Comparison of ENCODE assay signal across 1 cellular context in the genomic region with DNA sequence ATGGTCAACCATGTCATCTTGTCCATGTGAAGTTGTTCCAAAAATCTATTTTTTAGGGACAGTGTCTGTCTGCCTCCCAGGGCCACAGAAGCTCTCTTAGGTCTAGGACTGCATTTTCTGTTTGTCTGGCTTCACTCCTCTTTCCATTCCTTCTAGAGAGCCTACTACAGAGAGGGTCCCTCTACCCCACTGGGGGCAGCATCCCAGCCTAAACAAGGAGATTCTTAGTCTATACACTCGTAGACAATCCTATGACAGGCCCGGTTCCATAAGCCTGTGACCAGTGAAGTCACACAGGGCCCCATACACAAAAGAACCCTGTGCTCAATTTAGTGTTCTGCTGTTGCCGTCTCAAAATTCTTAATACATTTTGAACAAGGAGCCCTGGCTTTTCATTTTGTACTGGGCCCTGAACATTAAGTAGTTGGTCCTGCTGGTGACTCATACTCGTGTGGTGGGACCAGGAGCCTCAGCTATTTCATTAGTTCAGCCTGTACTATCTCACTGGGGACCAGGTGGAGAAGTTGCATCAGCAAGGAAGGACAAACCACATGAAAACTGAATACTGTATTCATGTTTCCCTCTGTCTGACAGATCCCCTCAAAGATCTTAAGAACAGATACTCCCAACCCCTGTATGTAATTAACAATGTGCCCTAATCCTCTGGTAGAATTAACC.
TF ChIP-seq lines count a peak whose summit lies in the region.

No MANE protein-coding gene starts in this region.

TF ChIP-seq in K562, 482 proteins besides CTCF, POLR2A, EP300 and RAD21 (continued from another document and continues in another):
- TF ChIP-seq, protein P1, sequence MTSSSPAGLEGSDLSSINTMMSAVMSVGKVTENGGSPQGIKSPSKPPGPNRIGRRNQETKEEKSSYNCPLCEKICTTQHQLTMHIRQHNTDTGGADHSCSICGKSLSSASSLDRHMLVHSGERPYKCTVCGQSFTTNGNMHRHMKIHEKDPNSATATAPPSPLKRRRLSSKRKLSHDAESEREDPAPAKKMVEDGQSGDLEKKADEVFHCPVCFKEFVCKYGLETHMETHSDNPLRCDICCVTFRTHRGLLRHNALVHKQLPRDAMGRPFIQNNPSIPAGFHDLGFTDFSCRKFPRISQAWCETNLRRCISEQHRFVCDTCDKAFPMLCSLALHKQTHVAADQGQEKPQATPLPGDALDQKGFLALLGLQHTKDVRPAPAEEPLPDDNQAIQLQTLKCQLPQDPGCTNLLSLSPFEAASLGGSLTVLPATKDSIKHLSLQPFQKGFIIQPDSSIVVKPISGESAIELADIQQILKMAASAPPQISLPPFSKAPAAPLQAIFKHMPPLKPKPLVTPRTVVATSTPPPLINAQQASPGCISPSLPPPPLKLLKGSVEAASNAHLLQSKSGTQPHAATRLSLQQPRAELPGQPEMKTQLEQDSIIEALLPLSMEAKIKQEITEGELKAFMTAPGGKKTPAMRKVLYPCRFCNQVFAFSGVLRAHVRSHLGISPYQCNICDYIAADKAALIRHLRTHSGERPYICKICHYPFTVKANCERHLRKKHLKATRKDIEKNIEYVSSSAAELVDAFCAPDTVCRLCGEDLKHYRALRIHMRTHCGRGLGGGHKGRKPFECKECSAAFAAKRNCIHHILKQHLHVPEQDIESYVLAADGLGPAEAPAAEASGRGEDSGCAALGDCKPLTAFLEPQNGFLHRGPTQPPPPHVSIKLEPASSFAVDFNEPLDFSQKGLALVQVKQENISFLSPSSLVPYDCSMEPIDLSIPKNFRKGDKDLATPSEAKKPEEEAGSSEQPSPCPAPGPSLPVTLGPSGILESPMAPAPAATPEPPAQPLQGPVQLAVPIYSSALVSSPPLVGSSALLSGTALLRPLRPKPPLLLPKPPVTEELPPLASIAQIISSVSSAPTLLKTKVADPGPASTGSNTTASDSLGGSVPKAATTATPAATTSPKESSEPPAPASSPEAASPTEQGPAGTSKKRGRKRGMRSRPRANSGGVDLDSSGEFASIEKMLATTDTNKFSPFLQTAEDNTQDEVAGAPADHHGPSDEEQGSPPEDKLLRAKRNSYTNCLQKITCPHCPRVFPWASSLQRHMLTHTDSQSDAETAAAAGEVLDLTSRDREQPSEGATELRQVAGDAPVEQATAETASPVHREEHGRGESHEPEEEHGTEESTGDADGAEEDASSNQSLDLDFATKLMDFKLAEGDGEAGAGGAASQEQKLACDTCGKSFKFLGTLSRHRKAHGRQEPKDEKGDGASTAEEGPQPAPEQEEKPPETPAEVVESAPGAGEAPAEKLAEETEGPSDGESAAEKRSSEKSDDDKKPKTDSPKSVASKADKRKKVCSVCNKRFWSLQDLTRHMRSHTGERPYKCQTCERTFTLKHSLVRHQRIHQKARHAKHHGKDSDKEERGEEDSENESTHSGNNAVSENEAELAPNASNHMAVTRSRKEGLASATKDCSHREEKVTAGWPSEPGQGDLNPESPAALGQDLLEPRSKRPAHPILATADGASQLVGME (CRISPR knock-in tag; IDR thresholded peaks at IDR 0.05) = peak; percentile 28; the same call in 1 of the 2 replicates
- no peak for TF ChIP-seq HMG20A (CRISPR knock-in tag; conservative IDR thresholded peaks at IDR 0.05)
- TF ChIP-seq MECOM (CRISPR knock-in tag; IDR thresholded peaks at IDR 0.05) = no peak
- TF ChIP-seq CHD1 (IDR thresholded peaks at IDR 0.05; ENCODE audit: low read length) = no peak
- no peak for TF ChIP-seq ID3 (CRISPR knock-in tag; IDR thresholded peaks at IDR 0.05)
- TF ChIP-seq ID3 (tag; IDR thresholded peaks at IDR 0.05) = no peak
- no peak for TF ChIP-seq ZNF551 (CRISPR knock-in tag; IDR thresholded peaks at IDR 0.05)
- TF ChIP-seq SP1 (CRISPR knock-in tag; IDR thresholded peaks at IDR 0.05) = no peak
- TF ChIP-seq FIP1L1 (IDR thresholded peaks at IDR 0.05; ENCODE audit: low read depth, low read length, poor library complexity, severe bottlenecking) = no peak
- TF ChIP-seq MED1 (CRISPR knock-in tag; IDR thresholded peaks at IDR 0.05; ENCODE audit: borderline replicate concordance) = no peak
- TF ChIP-seq DACH1 (IDR thresholded peaks at IDR 0.05; ENCODE audit: partially characterized antibody) = no peak
- TF ChIP-seq SMARCC2 (IDR thresholded peaks at IDR 0.05; ENCODE audit: low read depth) = no peak
- TF ChIP-seq ATF4 (CRISPR knock-in tag; IDR thresholded peaks at IDR 0.05) = peak; percentile 82
- no peak for TF ChIP-seq HBP1 (CRISPR knock-in tag; IDR thresholded peaks at IDR 0.05)
- TF ChIP-seq, protein P2, sequence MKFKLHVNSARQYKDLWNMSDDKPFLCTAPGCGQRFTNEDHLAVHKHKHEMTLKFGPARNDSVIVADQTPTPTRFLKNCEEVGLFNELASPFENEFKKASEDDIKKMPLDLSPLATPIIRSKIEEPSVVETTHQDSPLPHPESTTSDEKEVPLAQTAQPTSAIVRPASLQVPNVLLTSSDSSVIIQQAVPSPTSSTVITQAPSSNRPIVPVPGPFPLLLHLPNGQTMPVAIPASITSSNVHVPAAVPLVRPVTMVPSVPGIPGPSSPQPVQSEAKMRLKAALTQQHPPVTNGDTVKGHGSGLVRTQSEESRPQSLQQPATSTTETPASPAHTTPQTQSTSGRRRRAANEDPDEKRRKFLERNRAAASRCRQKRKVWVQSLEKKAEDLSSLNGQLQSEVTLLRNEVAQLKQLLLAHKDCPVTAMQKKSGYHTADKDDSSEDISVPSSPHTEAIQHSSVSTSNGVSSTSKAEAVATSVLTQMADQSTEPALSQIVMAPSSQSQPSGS (CRISPR knock-in tag; IDR thresholded peaks at IDR 0.05) = no peak
- TF ChIP-seq MBD2 (IDR thresholded peaks at IDR 0.05; ENCODE audit: borderline replicate concordance, low read depth) = no peak
- TF ChIP-seq SRF (CRISPR knock-in tag; IDR thresholded peaks at IDR 0.05) = 0 out of 4 replicates have a peak, but pooled peaks of 1 of the 2 experiments have one; percentile 10
- no peak for TF ChIP-seq RNF219 (CRISPR knock-in tag; IDR thresholded peaks at IDR 0.05)
- TF ChIP-seq ZNF507 (tag; conservative IDR thresholded peaks at IDR 0.05) = no peak
- no peak for TF ChIP-seq U2AF2 (optimal IDR thresholded peaks at IDR 0.05; ENCODE audit: low read depth, low read length)
- TF ChIP-seq STAG1 (CRISPR knock-in tag; IDR thresholded peaks at IDR 0.05; ENCODE audit: borderline replicate concordance) = no peak
- TF ChIP-seq, protein P3, sequence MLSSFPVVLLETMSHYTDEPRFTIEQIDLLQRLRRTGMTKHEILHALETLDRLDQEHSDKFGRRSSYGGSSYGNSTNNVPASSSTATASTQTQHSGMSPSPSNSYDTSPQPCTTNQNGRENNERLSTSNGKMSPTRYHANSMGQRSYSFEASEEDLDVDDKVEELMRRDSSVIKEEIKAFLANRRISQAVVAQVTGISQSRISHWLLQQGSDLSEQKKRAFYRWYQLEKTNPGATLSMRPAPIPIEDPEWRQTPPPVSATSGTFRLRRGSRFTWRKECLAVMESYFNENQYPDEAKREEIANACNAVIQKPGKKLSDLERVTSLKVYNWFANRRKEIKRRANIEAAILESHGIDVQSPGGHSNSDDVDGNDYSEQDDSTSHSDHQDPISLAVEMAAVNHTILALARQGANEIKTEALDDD (IDR thresholded peaks at IDR 0.05) = no peak
- no peak for TF ChIP-seq ZSCAN32 (CRISPR knock-in tag; IDR thresholded peaks at IDR 0.05)
- no peak for TF ChIP-seq PHB2 (IDR thresholded peaks at IDR 0.05; ENCODE audit: low read depth)
- no peak for TF ChIP-seq ZNF431 (CRISPR knock-in tag; IDR thresholded peaks at IDR 0.05)
- peak; percentile 23; the same call in 1 of the 2 replicates for TF ChIP-seq L3MBTL2 (IDR thresholded peaks at IDR 0.05)
- no peak for TF ChIP-seq BCOR (IDR thresholded peaks at IDR 0.05)
- no peak for TF ChIP-seq MCM2 (IDR thresholded peaks at IDR 0.05; ENCODE audit: low read depth)
- TF ChIP-seq TEAD4 (IDR thresholded peaks at IDR 0.05; ENCODE audit: low read length) = no peak
- no peak for TF ChIP-seq TEAD4 (CRISPR knock-in tag; IDR thresholded peaks at IDR 0.05; ENCODE audit: borderline replicate concordance)
- TF ChIP-seq ZNF707 (CRISPR knock-in tag; conservative IDR thresholded peaks at IDR 0.05) = no peak
- peak; percentile 31; the same call in 1 of the 2 replicates for TF ChIP-seq ZNF584 (CRISPR knock-in tag; IDR thresholded peaks at IDR 0.05; ENCODE audit: low read depth)
- TF ChIP-seq HNRNPH1 (optimal IDR thresholded peaks at IDR 0.05; ENCODE audit: low read depth, low read length) = no peak
- no peak for TF ChIP-seq MEF2A (IDR thresholded peaks at IDR 0.05; ENCODE audit: control insufficient read depth, low read depth, low read length)
- TF ChIP-seq SETDB1 (IDR thresholded peaks at IDR 0.05; ENCODE audit: low read length) = no peak
- TF ChIP-seq SMAD2 (IDR thresholded peaks at IDR 0.05; ENCODE audit: low read depth, low read length) = no peak
- no peak for TF ChIP-seq MAFG (tag; conservative IDR thresholded peaks at IDR 0.05)
- no peak for TF ChIP-seq KLF1 (tag; IDR thresholded peaks at IDR 0.05)
- no peak for TF ChIP-seq ILK (tag; IDR thresholded peaks at IDR 0.05; ENCODE audit: borderline replicate concordance, low read depth)
- TF ChIP-seq, protein P4, sequence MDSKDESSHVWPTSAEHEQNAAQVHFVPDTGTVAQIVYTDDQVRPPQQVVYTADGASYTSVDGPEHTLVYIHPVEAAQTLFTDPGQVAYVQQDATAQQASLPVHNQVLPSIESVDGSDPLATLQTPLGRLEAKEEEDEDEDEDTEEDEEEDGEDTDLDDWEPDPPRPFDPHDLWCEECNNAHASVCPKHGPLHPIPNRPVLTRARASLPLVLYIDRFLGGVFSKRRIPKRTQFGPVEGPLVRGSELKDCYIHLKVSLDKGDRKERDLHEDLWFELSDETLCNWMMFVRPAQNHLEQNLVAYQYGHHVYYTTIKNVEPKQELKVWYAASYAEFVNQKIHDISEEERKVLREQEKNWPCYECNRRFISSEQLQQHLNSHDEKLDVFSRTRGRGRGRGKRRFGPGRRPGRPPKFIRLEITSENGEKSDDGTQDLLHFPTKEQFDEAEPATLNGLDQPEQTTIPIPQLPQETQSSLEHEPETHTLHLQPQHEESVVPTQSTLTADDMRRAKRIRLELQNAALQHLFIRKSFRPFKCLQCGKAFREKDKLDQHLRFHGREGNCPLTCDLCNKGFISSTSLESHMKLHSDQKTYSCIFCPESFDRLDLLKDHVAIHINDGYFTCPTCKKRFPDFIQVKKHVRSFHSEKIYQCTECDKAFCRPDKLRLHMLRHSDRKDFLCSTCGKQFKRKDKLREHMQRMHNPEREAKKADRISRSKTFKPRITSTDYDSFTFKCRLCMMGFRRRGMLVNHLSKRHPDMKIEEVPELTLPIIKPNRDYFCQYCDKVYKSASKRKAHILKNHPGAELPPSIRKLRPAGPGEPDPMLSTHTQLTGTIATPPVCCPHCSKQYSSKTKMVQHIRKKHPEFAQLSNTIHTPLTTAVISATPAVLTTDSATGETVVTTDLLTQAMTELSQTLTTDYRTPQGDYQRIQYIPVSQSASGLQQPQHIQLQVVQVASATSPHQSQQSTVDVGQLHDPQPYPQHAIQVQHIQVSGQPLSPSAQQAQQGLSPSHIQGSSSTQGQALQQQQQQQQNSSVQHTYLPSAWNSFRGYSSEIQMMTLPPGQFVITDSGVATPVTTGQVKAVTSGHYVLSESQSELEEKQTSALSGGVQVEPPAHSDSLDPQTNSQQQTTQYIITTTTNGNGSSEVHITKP (IDR thresholded peaks at IDR 0.05; ENCODE audit: partially characterized antibody) = peak; percentile 69
- TF ChIP-seq, protein P5, sequence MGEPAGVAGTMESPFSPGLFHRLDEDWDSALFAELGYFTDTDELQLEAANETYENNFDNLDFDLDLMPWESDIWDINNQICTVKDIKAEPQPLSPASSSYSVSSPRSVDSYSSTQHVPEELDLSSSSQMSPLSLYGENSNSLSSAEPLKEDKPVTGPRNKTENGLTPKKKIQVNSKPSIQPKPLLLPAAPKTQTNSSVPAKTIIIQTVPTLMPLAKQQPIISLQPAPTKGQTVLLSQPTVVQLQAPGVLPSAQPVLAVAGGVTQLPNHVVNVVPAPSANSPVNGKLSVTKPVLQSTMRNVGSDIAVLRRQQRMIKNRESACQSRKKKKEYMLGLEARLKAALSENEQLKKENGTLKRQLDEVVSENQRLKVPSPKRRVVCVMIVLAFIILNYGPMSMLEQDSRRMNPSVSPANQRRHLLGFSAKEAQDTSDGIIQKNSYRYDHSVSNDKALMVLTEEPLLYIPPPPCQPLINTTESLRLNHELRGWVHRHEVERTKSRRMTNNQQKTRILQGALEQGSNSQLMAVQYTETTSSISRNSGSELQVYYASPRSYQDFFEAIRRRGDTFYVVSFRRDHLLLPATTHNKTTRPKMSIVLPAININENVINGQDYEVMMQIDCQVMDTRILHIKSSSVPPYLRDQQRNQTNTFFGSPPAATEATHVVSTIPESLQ (CRISPR knock-in tag; IDR thresholded peaks at IDR 0.05) = no peak
- TF ChIP-seq ETV6 (IDR thresholded peaks at IDR 0.05; ENCODE audit: borderline replicate concordance in 1 of 2, low read depth in 2 of 2, low read length in 1 of 2) = no peak
- no peak for TF ChIP-seq ETV6 (CRISPR knock-in tag; IDR thresholded peaks at IDR 0.05; ENCODE audit: borderline replicate concordance)
